In the genomic region with DNA sequence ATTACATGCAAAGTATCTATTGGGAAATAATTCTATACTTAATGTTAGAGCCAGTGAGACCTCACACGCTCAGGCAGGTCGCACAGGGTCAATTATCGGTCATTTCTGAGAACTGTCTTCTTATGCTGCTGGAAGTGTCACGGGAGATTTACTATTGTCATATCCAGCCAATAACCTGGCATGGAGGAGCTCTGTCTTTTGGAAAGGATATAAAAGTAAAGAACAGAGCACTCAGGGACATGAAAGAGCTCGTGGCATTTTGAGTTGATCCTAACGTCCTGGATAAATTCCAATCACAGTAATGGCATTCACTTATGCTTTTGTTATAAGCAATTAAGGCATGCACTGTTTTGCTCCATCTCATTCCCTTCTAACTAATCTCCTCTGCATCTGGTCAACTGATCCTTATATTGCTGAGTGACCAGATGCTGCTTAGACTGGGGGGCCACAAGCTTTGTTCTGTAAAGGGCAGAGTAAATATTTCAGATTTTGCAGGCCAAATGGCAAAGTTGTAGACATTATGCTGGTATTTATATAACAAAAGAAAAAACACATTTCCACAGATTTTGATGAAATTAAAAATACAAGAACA, we compare ENCODE assay signal across 19 cellular contexts.
"Had no signal": no experiment of that assay in that cellular context is flagged by ENCODE, and none has a peak within 500 bp of the region (broad histone marks: within the 10 kb centered on the region; RNA-seq: fewer than 3 reads in every experiment).

No MANE protein-coding gene starts in this region.

- ATAC-seq: effector memory CD8-positive, alpha-beta T cell; gastroesophageal sphincter; left lung; natural killer cell treated with Interleukin-12 subunit alpha and Interleukin-12 subunit beta and Interleukin-15 and Interleukin-18, amount 100 ng/mL, for 72 hours; pancreas; sciatic nerve; stimulated activated memory B cell treated with anti-CD40 and anti-IgM and Interleukin-4, amounts not matched to agents 10 μg/mL and 1 μg/mL and 100 μg/mL, for 72 hours had no signal

- DNase-seq: effector memory CD8-positive, alpha-beta T cell; esophagus squamous epithelium; foreskin fibroblast; glutamatergic neuron; immature natural killer cell; left lung; midbrain; nucleus accumbens; pancreas; spleen; stimulated activated CD4-positive, alpha-beta T cell treated with anti-CD3 and anti-CD28 coated beads, Interleukin-15, amount 100 ng/mL, for 24 hours; stimulated activated CD4-positive, alpha-beta T cell treated with anti-CD3 and anti-CD28 coated beads, Interleukin-1b, Interleukin-23, amount 100 ng/mL, for 48 hours; stimulated activated CD4-positive, alpha-beta T cell treated with anti-CD3 and anti-CD28 coated beads, Interleukin-4, amount 100 ng/mL, for 24 hours; tibial artery; uterus had no signal
